In the genomic region with DNA sequence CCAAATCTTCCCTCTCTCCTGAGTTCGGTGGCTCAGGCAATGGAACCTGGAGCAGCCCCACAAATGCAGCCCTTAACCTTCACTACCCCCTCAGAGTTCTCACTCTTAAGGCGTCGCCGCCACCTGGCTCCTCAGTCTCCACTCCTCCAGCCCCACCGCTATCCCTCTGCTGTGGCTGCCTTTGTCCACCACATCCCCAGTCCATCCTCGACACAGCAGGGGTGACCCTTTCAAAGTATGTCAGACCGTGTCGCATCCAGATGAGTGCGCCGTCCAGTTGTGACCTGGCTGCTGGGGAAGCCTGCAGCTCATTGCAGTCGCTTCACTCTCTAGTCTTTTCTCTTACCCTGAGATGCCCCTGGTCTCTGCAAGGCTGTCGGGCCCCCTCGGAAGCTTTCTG, we compare ENCODE assay signal across 8 cellular contexts. TPM values are rescaled to one million over a fixed set of nuclear protein-coding genes. Genes with fewer than 3 reads are reported as not detected.
DNase-seq lines count a peak whose midpoint lies in the region; ATAC-seq, FAIRE-seq and TF ChIP-seq lines count a peak whose summit lies in the region.

No MANE protein-coding gene starts in this region.

- no peak for FAIRE-seq in GM12878 (lab: Jason Lieb, UNC)

- no peak for ATAC-seq in GM12878
- no peak for ATAC-seq in sciatic nerve
- no peak for ATAC-seq in HG03354 (IDR thresholded peaks at IDR 0.05; ENCODE audit: poor library complexity, severe bottlenecking, unreplicated experiment)

- H3K79me2 ChIP-seq in GM12878 (ENCODE audit: control insufficient read depth, insufficient read depth, low read length), result peaks cover 59% of the 10 kb centered on the region

- H3K27ac ChIP-seq in A673 (ENCODE audit: low read depth, low read length, poor library complexity, severe bottlenecking) (peak overlapping the region; percentile 85), GM12878 (ENCODE audit: control insufficient read depth, insufficient read depth) (no peak overlapping the region), mucosa of rectum (ENCODE audit: low read depth in 2 of 2, low read length in 2 of 2) (peak overlapping the region; percentile 93 to 96)

- no peak for TF ChIP-seq RAD21 in GM12878 (IDR thresholded peaks at IDR 0.05; ENCODE audit: insufficient read depth, low read depth, low read length)

- intact Hi-C loops in A673 (cut with micrococcal nuclease; ENCODE audit: unreplicated experiment), result loop anchor here (5.0 kb wide), 1 partner anchor 58 kb away; no protein-coding TSS in a partner anchor
- intact Hi-C loops in GM12878 (cut with micrococcal nuclease; ENCODE audit: unreplicated experiment), result loop anchor here (5.0 kb wide), 3 partner anchors 63 to 293 kb away; a partner anchor contains a TSS
- intact Hi-C loops in sciatic nerve (cut with DNase I), result no loop called here

- no peak for TF ChIP-seq POLR2A in GM12878 (IDR thresholded peaks at IDR 0.05; ENCODE audit: low read depth, low read length)

- DNase-seq in A673 (ENCODE audit: low spot score) (no peak), HFF-Myc (ENCODE audit: extremely low read depth, low read depth) (no peak), GM12878 (ENCODE audit: low read depth, low spot score) (no peak), sciatic nerve (ENCODE audit: low spot score) (no peak), NCI-H345 treated with DMSO at 0.1 percent for 48 hours (lab: John Stamatoyannopoulos, UW; ENCODE audit: unreplicated experiment) (no peak), NCI-H2196 treated with DMSO at 0.1 percent for 48 hours (lab: John Stamatoyannopoulos, UW; ENCODE audit: unreplicated experiment) (no peak)

- H3K4me3 ChIP-seq in A673 (ENCODE audit: low read depth, low read length, poor library complexity, severe bottlenecking) (peak overlapping the region; percentile 99), HFF-Myc (replicated peaks; ENCODE audit: low read depth, low read length) (peak overlapping the region; percentile 99), GM12878 (peak overlapping the region; percentile 90), mucosa of rectum (ENCODE audit: low read length in 2 of 2) (peak overlapping the region; percentile 93 to 95)

- in situ Hi-C loops in GM12878 (cut with MboI), result no loop called here

- BruUV-seq in A673 (replicated peaks; lab: Mats Ljungman, UMichigan) (TSS peak; percentile 56), GM12878 (replicated peaks; lab: Mats Ljungman, UMichigan) (TSS peak; percentile 60)

- 73% methylated on average over 13 of the region's 13 CpGs for WGBS in GM12878 (ENCODE audit: insufficient coverage, insufficient replicate concordance, low lambda C conversion rate, missing lambda C conversion rate)

- no peaks in the 10 kb centered on the region for H3K9me3 ChIP-seq in A673 (ENCODE audit: low read depth, low read length, poor library complexity, severe bottlenecking)
- H3K9me3 ChIP-seq in GM12878 (replicated peaks; ENCODE audit: control insufficient read depth, insufficient read depth, low read length), result no peaks in the 10 kb centered on the region
- H3K9me3 ChIP-seq in mucosa of rectum (ENCODE audit: control insufficient read depth in 2 of 2, low read length in 2 of 2), result no peaks in the 10 kb centered on the region

- CTCF ChIA-PET in A673 (lab: Charles Lee) (no interaction called here), GM12878 (lab: Yijun Ruan, JAX) (interaction anchor here (1.1 to 1.2 kb wide), 2 partner anchors 63 to 432 kb away, joined by 3 read pairs; no protein-coding TSS in a partner anchor)

- H3K27me3 ChIP-seq in A673 (replicated peaks; ENCODE audit: insufficient read depth, low read depth, low read length, poor library complexity) (no peaks in the 10 kb centered on the region), GM12878 (replicated peaks in 1 of 2; ENCODE audit: control insufficient read depth in 2 of 2, insufficient read depth in 2 of 2, low read length in 1 of 2) (no peaks in the 10 kb centered on the region), mucosa of rectum (ENCODE audit: control insufficient read depth in 2 of 2, insufficient read depth in 2 of 2, low read length in 2 of 2) (no peaks in the 10 kb centered on the region)

- H3K4me2 ChIP-seq in GM12878 (ENCODE audit: control insufficient read depth, insufficient read depth), result peak overlapping the region; percentile 90

- H3K9ac ChIP-seq in GM12878 (ENCODE audit: control insufficient read depth, insufficient read depth, low read length) (peak overlapping the region; percentile 72), mucosa of rectum (ENCODE audit: low read depth in 1 of 2, low read length in 2 of 2) (peak overlapping the region; percentile 91 to 98)

- H4K20me1 ChIP-seq in GM12878 (ENCODE audit: control insufficient read depth, insufficient read depth), result 0 out of 2 replicates have a peak, but pooled peaks cover 3% of the 10 kb centered on the region

- RAD21 ChIA-PET in GM12878 (lab: Charles Lee; ENCODE audit: unreplicated experiment), result interaction anchor here (0.7 to 0.9 kb wide), 2 partner anchors 64 to 386 kb away, joined by 3 to 4 read pairs; no protein-coding TSS in a partner anchor

- SMC1A ChIA-PET in GM12878 (lab: Charles Lee; ENCODE audit: uncharacterized antibody, unreplicated experiment), result interaction anchor here (1.0 kb wide), 1 partner anchor 64 kb away, joined by 3 read pairs; no protein-coding TSS in a partner anchor

- H3K4me1 ChIP-seq in A673 (ENCODE audit: insufficient read depth, low read length, poor library complexity, severe bottlenecking) (peaks cover 29% of the 10 kb centered on the region), GM12878 (ENCODE audit: control insufficient read depth, insufficient read depth, low read length) (peaks cover 29% of the 10 kb centered on the region), mucosa of rectum (ENCODE audit: control insufficient read depth in 2 of 2, insufficient read depth in 2 of 2, low read length in 2 of 2) (peaks cover 55% of the 10 kb centered on the region in 2 donors)

- no peak overlapping the region for H2AFZ ChIP-seq in GM12878 (ENCODE audit: control insufficient read depth, low read depth, low read length)

- TF ChIP-seq CTCF in A673 (conservative IDR thresholded peaks at IDR 0.05; ENCODE audit: low read depth, low read length) (no peak), HFF-Myc (IDR thresholded peaks at IDR 0.05; ENCODE audit: low read depth, low read length, missing control alignments) (no peak), GM12878 (IDR thresholded peaks at IDR 0.05 in 2 of 3, conservative IDR thresholded peaks at IDR 0.05 in 1 of 3; ENCODE audit: control insufficient read depth in 2 of 3, extremely low read depth in 1 of 3, insufficient read depth in 1 of 3, low read depth in 3 of 3, low read length in 3 of 3) (no peak)

- TF ChIP-seq EP300 in GM12878 (IDR thresholded peaks at IDR 0.05; ENCODE audit: borderline replicate concordance in 1 of 2, control insufficient read depth in 1 of 2, low read depth in 2 of 2, low read length in 2 of 2), result no peak

- POLR2A ChIA-PET in A673 (lab: Charles Lee; ENCODE audit: low non-redundant PET) (interaction anchor here (0.6 kb wide), 1 partner anchor 54 kb away, joined by 5 read pairs; no protein-coding TSS in a partner anchor), GM12878 (lab: Charles Lee) (interaction anchor here (0.5 to 0.6 kb wide), 2 partner anchors 27 to 679 kb away, joined by 4 to 6 read pairs; no protein-coding TSS in a partner anchor)

- H3K36me3 ChIP-seq in A673 (ENCODE audit: insufficient read depth, low read length, poor library complexity, severe bottlenecking) (no peaks in the 10 kb centered on the region), GM12878 (ENCODE audit: control insufficient read depth in 2 of 2, insufficient read depth in 2 of 2, low read length in 1 of 2) (peaks cover 0 to 1% of the 10 kb centered on the region in 2 experiments; a peak in 3 of 4 replicates), mucosa of rectum (ENCODE audit: control insufficient read depth in 2 of 2, insufficient read depth in 2 of 2, low read length in 2 of 2) (peaks cover 4 to 5% of the 10 kb centered on the region in 2 donors)

RNA-seq across cellular contexts. Expression of a gene that starts 1.0 kb away (rescaled TPM):
- 86.8 and 94.2 TPM in 2 replicates for total RNA-seq in A673 (2021)
- 82.8 and 104 TPM in 2 replicates for total RNA-seq in GM12878 (2013; cell fraction: nucleolus; rRNA removed)
- 19.2 and 26.0 TPM in 2 replicates for total RNA-seq in GM12878 (2014; rRNA removed)
- 6.4 and 7.8 TPM in 2 replicates for total RNA-seq in GM12878 (2014; rRNA removed; fragmentation: Illumina TruSeq; extraction: Trizol)
- 47.6 and 56.5 TPM in 2 replicates for total RNA-seq in GM12878 (2021)
- 8.4 TPM for polyA plus RNA-seq in GM12878 (2011; ENCODE audit: low read depth)
- polyA plus RNA-seq in GM12878 (2011; rRNA removed), result 7.6 and 10.6 TPM in 2 replicates
- polyA plus RNA-seq in GM12878 (2011; cell fraction: cytosol; rRNA removed), result 13.2 and 26.4 TPM in 2 replicates
- polyA plus RNA-seq in GM12878 (2011; cell fraction: nucleus; rRNA removed), result 267 and 374 TPM in 2 replicates
- 32.7 and 43.4 TPM in 2 replicates for polyA plus RNA-seq in GM12878 (2012)
- 2.1 and 5.0 TPM in 2 replicates for polyA plus RNA-seq in GM12878 (2014; fragmentation: Illumina TruSeq; extraction: Trizol)
- under 1 TPM; 0.29 to 0.40 TPM for polyA plus RNA-seq in GM12878 (2014; fragmentation: Nextera tagmentation; extraction: Ambion mirVana)
- 55.5 and 65.7 TPM in 2 replicates for polyA plus RNA-seq in GM12878 (2014; rRNA removed)
- polyA plus RNA-seq in GM12878 (2016; fragmentation: Nextera tagmentation; extraction: Ambion mirVana), result 10 to 100 TPM; 33.8 to 34.7 TPM
- 3.7 and 13.1 TPM in 2 replicates for polyA minus RNA-seq in GM12878 (2011; rRNA and poly(A)+ RNA removed)
- 5.3 TPM in 2 replicates for polyA minus RNA-seq in GM12878 (2011; cell fraction: cytosol; rRNA and poly(A)+ RNA removed)
- polyA minus RNA-seq in GM12878 (2011; cell fraction: nucleus; rRNA and poly(A)+ RNA removed), result 23.8 and 34.3 TPM in 2 replicates
- 48.0 TPM for total RNA-seq in sciatic nerve

RNA-seq across cellular contexts. Expression of a gene that starts 1.1 kb away (rescaled TPM):
- total RNA-seq in A673 (2021) (137 and 152 TPM in 2 replicates), GM12878 (2014; rRNA removed) (253 and 300 TPM in 2 replicates), GM12878 (2014; rRNA removed; fragmentation: Illumina TruSeq; extraction: Trizol) (138 and 148 TPM in 2 replicates), GM12878 (2021) (205 and 211 TPM in 2 replicates), sciatic nerve (46.9 TPM)
- total RNA-seq in GM12878 (2013; cell fraction: nucleolus; rRNA removed), result 45.9 and 51.4 TPM in 2 replicates
- polyA plus RNA-seq in GM12878 (2011; ENCODE audit: low read depth), result 98.2 TPM
- polyA plus RNA-seq in GM12878 (2011; rRNA removed) (193 and 274 TPM in 2 replicates), GM12878 (2014; fragmentation: Illumina TruSeq; extraction: Trizol) (34.5 and 107 TPM in 2 replicates), GM12878 (2014; fragmentation: Nextera tagmentation; extraction: Ambion mirVana) (100 to 1,000 TPM in 1 of 2 experiments, 10 to 100 TPM in 1; 24.4 to 108 TPM), GM12878 (2014; rRNA removed) (424 and 461 TPM in 2 replicates), GM12878 (2016; fragmentation: Nextera tagmentation; extraction: Ambion mirVana) (100 to 1,000 TPM; 230 to 273 TPM)
- polyA plus RNA-seq in GM12878 (2011; cell fraction: cytosol; rRNA removed), result 844 and 891 TPM in 2 replicates
- polyA plus RNA-seq in GM12878 (2011; cell fraction: nucleus; rRNA removed), result 249 and 315 TPM in 2 replicates
- 198 and 208 TPM in 2 replicates for polyA plus RNA-seq in GM12878 (2012)
- polyA minus RNA-seq in GM12878 (2011; rRNA and poly(A)+ RNA removed), result 28.5 and 60.2 TPM in 2 replicates
- 29.9 and 45.0 TPM in 2 replicates for polyA minus RNA-seq in GM12878 (2011; cell fraction: cytosol; rRNA and poly(A)+ RNA removed)
- polyA minus RNA-seq in GM12878 (2011; cell fraction: nucleus; rRNA and poly(A)+ RNA removed), result 22.7 and 39.3 TPM in 2 replicates

RNA-seq across cellular contexts. Expression of a gene that starts 21.6 kb away (rescaled TPM):
- total RNA-seq in A673 (2021) (not detected in 2 replicates), GM12878 (2014; rRNA removed) (0.22 and 0.40 TPM in 2 replicates), GM12878 (2014; rRNA removed; fragmentation: Illumina TruSeq; extraction: Trizol) (0.09 TPM in 1 of 2 replicates, not detected in the other), GM12878 (2021) (0.27 and 0.33 TPM in 2 replicates), sciatic nerve (not detected)
- total RNA-seq in GM12878 (2013; cell fraction: nucleolus; rRNA removed), result 0.31 TPM in 1 of 2 replicates, not detected in the other
- 0.21 TPM for polyA plus RNA-seq in GM12878 (2011; ENCODE audit: low read depth)
- polyA plus RNA-seq in GM12878 (2011; rRNA removed) (not detected in 2 replicates), GM12878 (2014; fragmentation: Illumina TruSeq; extraction: Trizol) (not detected in 2 replicates), GM12878 (2014; fragmentation: Nextera tagmentation; extraction: Ambion mirVana) (not detected), GM12878 (2014; rRNA removed) (0.05 and 0.09 TPM in 2 replicates), GM12878 (2016; fragmentation: Nextera tagmentation; extraction: Ambion mirVana) (1 to 10 TPM; 1.2 to 2.0 TPM)
- polyA plus RNA-seq in GM12878 (2011; cell fraction: cytosol; rRNA removed), result not detected in 2 replicates
- 0.06 TPM in 1 of 2 replicates, not detected in the other for polyA plus RNA-seq in GM12878 (2011; cell fraction: nucleus; rRNA removed)
- 1.5 and 1.8 TPM in 2 replicates for polyA plus RNA-seq in GM12878 (2012)
- polyA minus RNA-seq in GM12878 (2011; rRNA and poly(A)+ RNA removed), result not detected in 2 replicates
- polyA minus RNA-seq in GM12878 (2011; cell fraction: cytosol; rRNA and poly(A)+ RNA removed), result not detected in 2 replicates
- not detected in 2 replicates for polyA minus RNA-seq in GM12878 (2011; cell fraction: nucleus; rRNA and poly(A)+ RNA removed)

RNA-seq across cellular contexts. Expression of a gene that starts 30.5 kb away (rescaled TPM):
- total RNA-seq in A673 (2021) (not detected in 2 replicates), GM12878 (2014; rRNA removed) (not detected in 2 replicates), GM12878 (2014; rRNA removed; fragmentation: Illumina TruSeq; extraction: Trizol) (not detected in 2 replicates), GM12878 (2021) (not detected in 2 replicates), sciatic nerve (not detected)
- 0.35 TPM in 1 of 2 replicates, not detected in the other for total RNA-seq in GM12878 (2013; cell fraction: nucleolus; rRNA removed)
- polyA plus RNA-seq in GM12878 (2011; ENCODE audit: low read depth), result 0.41 TPM
- polyA plus RNA-seq in GM12878 (2011; rRNA removed) (not detected in 2 replicates), GM12878 (2014; fragmentation: Illumina TruSeq; extraction: Trizol) (not detected in 2 replicates), GM12878 (2014; fragmentation: Nextera tagmentation; extraction: Ambion mirVana) (not detected), GM12878 (2014; rRNA removed) (0.09 TPM in 1 of 2 replicates, not detected in the other), GM12878 (2016; fragmentation: Nextera tagmentation; extraction: Ambion mirVana) (under 1 TPM in 1 of 2 experiments, not detected in 1; 0.24 TPM)
- 0.02 TPM in 1 of 2 replicates, not detected in the other for polyA plus RNA-seq in GM12878 (2011; cell fraction: cytosol; rRNA removed)
- polyA plus RNA-seq in GM12878 (2011; cell fraction: nucleus; rRNA removed), result 0.06 TPM in 1 of 2 replicates, not detected in the other
- polyA plus RNA-seq in GM12878 (2012), result 0.35 and 1.1 TPM in 2 replicates
- not detected in 2 replicates for polyA minus RNA-seq in GM12878 (2011; rRNA and poly(A)+ RNA removed)
- not detected in 2 replicates for polyA minus RNA-seq in GM12878 (2011; cell fraction: cytosol; rRNA and poly(A)+ RNA removed)
- polyA minus RNA-seq in GM12878 (2011; cell fraction: nucleus; rRNA and poly(A)+ RNA removed), result not detected in 2 replicates

RNA-seq across cellular contexts. Expression of a gene that starts 47.6 kb away (rescaled TPM):
- not detected in 2 replicates for total RNA-seq in A673 (2021)
- not detected in 2 replicates for total RNA-seq in GM12878 (2013; cell fraction: nucleolus; rRNA removed)
- not detected in 2 replicates for total RNA-seq in GM12878 (2014; rRNA removed)
- total RNA-seq in GM12878 (2014; rRNA removed; fragmentation: Illumina TruSeq; extraction: Trizol), result not detected in 2 replicates
- 0.10 and 0.13 TPM in 2 replicates for total RNA-seq in GM12878 (2021)
- polyA plus RNA-seq in GM12878 (2011; ENCODE audit: low read depth), result 0.09 TPM
- 0.03 TPM in 1 of 2 replicates, not detected in the other for polyA plus RNA-seq in GM12878 (2011; rRNA removed)
- not detected in 2 replicates for polyA plus RNA-seq in GM12878 (2011; cell fraction: cytosol; rRNA removed)
- polyA plus RNA-seq in GM12878 (2011; cell fraction: nucleus; rRNA removed), result 0.06 and 0.19 TPM in 2 replicates
- 0.25 and 1.1 TPM in 2 replicates for polyA plus RNA-seq in GM12878 (2012)
- polyA plus RNA-seq in GM12878 (2014; fragmentation: Illumina TruSeq; extraction: Trizol), result not detected in 2 replicates
- not detected for polyA plus RNA-seq in GM12878 (2014; fragmentation: Nextera tagmentation; extraction: Ambion mirVana)
- polyA plus RNA-seq in GM12878 (2014; rRNA removed), result not detected in 2 replicates
- under 1 TPM in 1 of 2 experiments, not detected in 1; 0.05 TPM for polyA plus RNA-seq in GM12878 (2016; fragmentation: Nextera tagmentation; extraction: Ambion mirVana)
- polyA minus RNA-seq in GM12878 (2011; rRNA and poly(A)+ RNA removed), result 0.05 TPM in 1 of 2 replicates, not detected in the other
- polyA minus RNA-seq in GM12878 (2011; cell fraction: cytosol; rRNA and poly(A)+ RNA removed), result 0.52 TPM in 1 of 2 replicates, not detected in the other
- 0.12 and 0.19 TPM in 2 replicates for polyA minus RNA-seq in GM12878 (2011; cell fraction: nucleus; rRNA and poly(A)+ RNA removed)
- total RNA-seq in sciatic nerve, result 0.71 TPM
